ENCODE assay signal across 11 cellular contexts in genomic region chr15:84840741-84841429, GRCh38. TPM values are rescaled to one million over a fixed set of nuclear protein-coding genes. Genes with fewer than 3 reads are reported as not detected.
DNase-seq lines count a peak whose midpoint lies in the region; ATAC-seq and TF ChIP-seq lines count a peak whose summit lies in the region.
"Had no signal": no experiment of that assay in that cellular context is flagged by ENCODE, and none has a peak within 500 bp of the region (broad histone marks: within the 10 kb centered on the region; RNA-seq: fewer than 3 reads in every experiment).

No MANE protein-coding gene starts in this region.

- H3K4me3 ChIP-seq in adrenal gland (no peak overlapping the region), right cardiac atrium (ENCODE audit: low read length) (no peak overlapping the region), stomach (no peak overlapping the region)

- peaks cover 5% of the 10 kb centered on the region; the same call in 1 of the 2 replicates for H3K9me3 Mint-ChIP-seq in HFFc6
- H3K9me3 Mint-ChIP-seq in activated CD4-positive, alpha-beta T cell treated with anti-CD3 and anti-CD28 coated beads for 36 hours (ENCODE audit: low read depth): no peaks in the 10 kb centered on the region

- H3K4me1 ChIP-seq in adrenal gland (replicated peaks in 1 of 2) (peaks cover 10 to 16% of the 10 kb centered on the region in 2 donors), right cardiac atrium (ENCODE audit: control insufficient read depth, insufficient read depth, low read length) (peaks cover 12% of the 10 kb centered on the region), stomach (peaks cover 25 to 74% (median 46%) of the 10 kb centered on the region in 4 donors), foreskin keratinocyte (no peaks in the 10 kb centered on the region)

- H3K27ac Mint-ChIP-seq in HFFc6: peak overlapping the region; percentile 42
- no peak overlapping the region for H3K27ac Mint-ChIP-seq in activated CD4-positive, alpha-beta T cell treated with anti-CD3 and anti-CD28 coated beads for 36 hours

- TF ChIP-seq CTCF in HFFc6 (IDR thresholded peaks at IDR 0.05) (no peak), adrenal gland (IDR thresholded peaks at IDR 0.05) (peak in 1 of 6 experiments; percentile 4), stomach (IDR thresholded peaks at IDR 0.05) (no peak), foreskin keratinocyte (conservative IDR thresholded peaks at IDR 0.05) (no peak)

- POLR2A ChIA-PET in activated CD4-positive, alpha-beta T cell treated with anti-CD3 and anti-CD28 coated beads for 36 hours (lab: Charles Lee): no interaction called here

- no peak overlapping the region for H3K4me3 Mint-ChIP-seq in HFFc6
- no peak overlapping the region for H3K4me3 Mint-ChIP-seq in activated CD4-positive, alpha-beta T cell treated with anti-CD3 and anti-CD28 coated beads for 36 hours

- intact Hi-C loops in adrenal gland (cut with DNase I) (no loop called here), right cardiac atrium (cut with DNase I) (loop anchor here in 1 of 4 donors (10.0 kb wide), 1 partner anchor 74 kb away; no protein-coding TSS in a partner anchor), stomach (cut with DNase I; ENCODE audit: low total_unique reads) (no loop called here)
- intact Hi-C loops in activated CD4-positive, alpha-beta T cell treated with anti-CD3 and anti-CD28 coated beads for 36 hours (cut with DNase I, micrococcal nuclease): no loop called here

- CTCF ChIA-PET in activated CD4-positive, alpha-beta T cell treated with anti-CD3 and anti-CD28 coated beads for 36 hours (lab: Charles Lee): no interaction called here

- H3K36me3 ChIP-seq in adrenal gland (replicated peaks in 1 of 2) (peaks cover 0 to 7% of the 10 kb centered on the region in 2 donors), stomach (peaks cover 0 to 3% (median 0%) of the 10 kb centered on the region in 4 donors)

- peak overlapping the region in 4 of 5 donors; percentile 30 to 88 (median 79) for H3K27ac ChIP-seq in adrenal gland
- peak overlapping the region; percentile 85 for H3K27ac ChIP-seq in right cardiac atrium (ENCODE audit: low read length)
- H3K27ac ChIP-seq in stomach: peak overlapping the region; percentile 82 to 96 (median 92)
- no peak overlapping the region for H3K27ac ChIP-seq in foreskin keratinocyte
- H3K27ac ChIP-seq: epithelial cell of prostate had no signal

- peaks cover 10% of the 10 kb centered on the region for H3K27me3 Mint-ChIP-seq in HFFc6 (ENCODE audit: insufficient read depth)
- H3K27me3 Mint-ChIP-seq in activated CD4-positive, alpha-beta T cell treated with anti-CD3 and anti-CD28 coated beads for 36 hours: no peaks in the 10 kb centered on the region

- H3K36me3 Mint-ChIP-seq in HFFc6 (ENCODE audit: low read depth): no peaks in the 10 kb centered on the region
- no peaks in the 10 kb centered on the region for H3K36me3 Mint-ChIP-seq in activated CD4-positive, alpha-beta T cell treated with anti-CD3 and anti-CD28 coated beads for 36 hours (ENCODE audit: low read depth)

- H3K9me3 ChIP-seq in adrenal gland (replicated peaks in 1 of 3) (no peaks in the 10 kb centered on the region), right cardiac atrium (ENCODE audit: control insufficient read depth, low read length) (no peaks in the 10 kb centered on the region), stomach (no peaks in the 10 kb centered on the region)

- TF ChIP-seq POLR2A in adrenal gland (IDR thresholded peaks at IDR 0.05) (peak in 1 of 2 donors; percentile 36), stomach (IDR thresholded peaks at IDR 0.05) (no peak)

- DNase-seq in HFFc6: peak; percentile 50
- peak; percentile 87 to 96 (median 94) for DNase-seq in adrenal gland
- peak; percentile 78 to 86 (median 84) for DNase-seq in right cardiac atrium
- peak; percentile 92 for DNase-seq in stomach
- DNase-seq in activated CD4-positive, alpha-beta T cell treated with anti-CD3 and anti-CD28 coated beads for 36 hours: no peak
- no peak for DNase-seq in foreskin keratinocyte
- DNase-seq: stimulated activated CD4-positive, alpha-beta T cell treated with anti-CD3 and anti-CD28 coated beads, Interleukin-4, amount 100 ng/mL, for 4 hours had no signal

- peak; percentile 95 for TF ChIP-seq EP300 in stomach (IDR thresholded peaks at IDR 0.05)

- H3K27me3 ChIP-seq in adrenal gland (no peaks in the 10 kb centered on the region), right cardiac atrium (ENCODE audit: control insufficient read depth, insufficient read depth) (no peaks in the 10 kb centered on the region), stomach (no peaks in the 10 kb centered on the region), foreskin keratinocyte (peaks cover 22% of the 10 kb centered on the region)

- H3K4me1 Mint-ChIP-seq in HFFc6 (ENCODE audit: low read depth): peaks cover 16% of the 10 kb centered on the region
- no peaks in the 10 kb centered on the region for H3K4me1 Mint-ChIP-seq in activated CD4-positive, alpha-beta T cell treated with anti-CD3 and anti-CD28 coated beads for 36 hours

- ATAC-seq in right cardiac atrium (peak; percentile 87 to 91), GM19463 (IDR thresholded peaks at IDR 0.05; ENCODE audit: unreplicated experiment) (no peak), foreskin keratinocyte (no peak), HG02623 (IDR thresholded peaks at IDR 0.05; ENCODE audit: unreplicated experiment) (no peak)
- ATAC-seq in activated CD4-positive, alpha-beta T cell treated with anti-CD3 and anti-CD28 coated beads for 36 hours: no peak
- ATAC-seq: activated CD4-positive, CD25-positive, alpha-beta regulatory T cell treated with anti-CD3 and anti-CD28 coated beads, Interleukin-2, amount 50 U/mL, for 24 hours had no signal

- whole genome bisulfite sequencing in adrenal gland, 4 donors: 56 to 65% (median 62%) methylated on average over 7 to 12 of the region's 12 CpGs
- WGBS in right cardiac atrium: 61% methylated on average over 12 of the region's 12 CpGs
- 35 to 73% (median 37%) methylated on average over 10 to 12 of the region's 12 CpGs for WGBS in stomach, 5 donors

RNA-seq across cellular contexts. Expression of gene ALPK3, which starts 23.7 kb away (rescaled TPM):
- total RNA-seq in HFFc6 (2021; fragmentation: NEBNext Ultra II Directional; extraction: Animal tissue kit (Norgen Biotek cat#: 25700)): under 1 TPM; 0.05 to 0.60 (median 0.26) TPM
- 10 to 100 TPM in 7 of 8 donors, 1 to 10 TPM in 1; 5.8 to 39.3 (median 15.9) TPM for total RNA-seq in adrenal gland
- polyA plus RNA-seq in adrenal gland: 10 to 100 TPM; 10.4 to 18.2 (median 15.4) TPM
- total RNA-seq in right cardiac atrium: 10 to 100 TPM; 72.1 to 95.2 (median 78.6) TPM
- polyA plus RNA-seq in right cardiac atrium: 65.8 TPM
- 10 to 100 TPM in 1 of 5 donors, 1 to 10 TPM in 3, under 1 TPM in 1; 0.58 to 17.9 (median 8.1) TPM for total RNA-seq in stomach
- polyA plus RNA-seq in stomach: 1 to 10 TPM in 2 of 3 donors, under 1 TPM in 1; 0.76 to 4.7 (median 1.7) TPM
- total RNA-seq in activated CD4-positive, alpha-beta T cell treated with anti-CD3 and anti-CD28 coated beads for 36 hours: under 1 TPM; 0.05 TPM
- total RNA-seq in foreskin keratinocyte: 0.11 and 0.34 TPM in 2 replicates
- 0.02 and 0.07 TPM in 2 replicates for polyA plus RNA-seq in foreskin keratinocyte

RNA-seq across cellular contexts. Expression of gene SLC28A1, which starts 43.6 kb away (rescaled TPM):
- total RNA-seq in HFFc6 (2021; fragmentation: NEBNext Ultra II Directional; extraction: Animal tissue kit (Norgen Biotek cat#: 25700)): not detected
- total RNA-seq in adrenal gland: under 1 TPM in 4 of 8 donors, not detected in 4; 0.14 to 0.19 (median 0.16) TPM
- under 1 TPM; 0.03 to 0.08 (median 0.05) TPM for polyA plus RNA-seq in adrenal gland
- total RNA-seq in right cardiac atrium: under 1 TPM in 3 of 4 donors, not detected in 1; 0.29 to 0.54 (median 0.42) TPM
- polyA plus RNA-seq in right cardiac atrium: 0.32 TPM
- total RNA-seq in stomach: under 1 TPM in 1 of 5 donors, not detected in 4; 0.92 TPM
- not detected for polyA plus RNA-seq in stomach
- not detected for total RNA-seq in activated CD4-positive, alpha-beta T cell treated with anti-CD3 and anti-CD28 coated beads for 36 hours
- not detected in 2 replicates for total RNA-seq in foreskin keratinocyte
- not detected in 2 replicates for polyA plus RNA-seq in foreskin keratinocyte

Comparison
In these comparisons a context has a peak if more than half of its experiments do, and no peak if none do; other contexts are left out.
1. DNase-seq: peak in HFFc6 (single experiment), adrenal gland (7 of 7), right cardiac atrium (3 of 3) and stomach (single experiment); none in activated CD4-positive, alpha-beta T cell treated with anti-CD3 and anti-CD28 coated beads for 36 hours (single experiment) and foreskin keratinocyte (0 of 2).
2. ATAC-seq: peak in right cardiac atrium (2 of 2); none in activated CD4-positive, alpha-beta T cell treated with anti-CD3 and anti-CD28 coated beads for 36 hours (single experiment), GM19463 (single experiment), foreskin keratinocyte (single experiment) and HG02623 (single experiment).